In the genomic region with DNA sequence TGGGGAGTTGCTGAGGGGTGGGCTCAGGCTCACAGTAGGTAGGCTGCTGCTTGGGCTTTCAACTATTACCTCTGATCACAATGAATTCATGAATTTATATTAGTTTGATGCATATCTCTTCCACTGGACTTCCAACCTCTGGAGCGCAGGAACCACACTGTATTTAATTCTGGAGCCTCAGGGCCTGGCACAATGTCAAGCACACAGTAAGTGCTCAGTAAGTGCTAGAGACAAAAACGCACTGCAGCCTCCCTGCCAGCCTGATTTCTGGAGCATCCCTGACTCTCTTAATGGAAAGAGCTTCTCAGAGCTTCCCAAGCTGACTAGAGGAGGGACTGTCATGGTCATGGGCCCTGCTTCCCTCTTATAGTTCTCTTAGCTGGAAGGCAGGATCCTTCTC, we compare ENCODE assay signal across 1 cellular context.
TF ChIP-seq lines count a peak whose summit lies in the region.

No MANE protein-coding gene starts in this region.

TF ChIP-seq in GM23338, 12 proteins besides CTCF, POLR2A, EP300 and RAD21:
- TF ChIP-seq, protein P1, sequence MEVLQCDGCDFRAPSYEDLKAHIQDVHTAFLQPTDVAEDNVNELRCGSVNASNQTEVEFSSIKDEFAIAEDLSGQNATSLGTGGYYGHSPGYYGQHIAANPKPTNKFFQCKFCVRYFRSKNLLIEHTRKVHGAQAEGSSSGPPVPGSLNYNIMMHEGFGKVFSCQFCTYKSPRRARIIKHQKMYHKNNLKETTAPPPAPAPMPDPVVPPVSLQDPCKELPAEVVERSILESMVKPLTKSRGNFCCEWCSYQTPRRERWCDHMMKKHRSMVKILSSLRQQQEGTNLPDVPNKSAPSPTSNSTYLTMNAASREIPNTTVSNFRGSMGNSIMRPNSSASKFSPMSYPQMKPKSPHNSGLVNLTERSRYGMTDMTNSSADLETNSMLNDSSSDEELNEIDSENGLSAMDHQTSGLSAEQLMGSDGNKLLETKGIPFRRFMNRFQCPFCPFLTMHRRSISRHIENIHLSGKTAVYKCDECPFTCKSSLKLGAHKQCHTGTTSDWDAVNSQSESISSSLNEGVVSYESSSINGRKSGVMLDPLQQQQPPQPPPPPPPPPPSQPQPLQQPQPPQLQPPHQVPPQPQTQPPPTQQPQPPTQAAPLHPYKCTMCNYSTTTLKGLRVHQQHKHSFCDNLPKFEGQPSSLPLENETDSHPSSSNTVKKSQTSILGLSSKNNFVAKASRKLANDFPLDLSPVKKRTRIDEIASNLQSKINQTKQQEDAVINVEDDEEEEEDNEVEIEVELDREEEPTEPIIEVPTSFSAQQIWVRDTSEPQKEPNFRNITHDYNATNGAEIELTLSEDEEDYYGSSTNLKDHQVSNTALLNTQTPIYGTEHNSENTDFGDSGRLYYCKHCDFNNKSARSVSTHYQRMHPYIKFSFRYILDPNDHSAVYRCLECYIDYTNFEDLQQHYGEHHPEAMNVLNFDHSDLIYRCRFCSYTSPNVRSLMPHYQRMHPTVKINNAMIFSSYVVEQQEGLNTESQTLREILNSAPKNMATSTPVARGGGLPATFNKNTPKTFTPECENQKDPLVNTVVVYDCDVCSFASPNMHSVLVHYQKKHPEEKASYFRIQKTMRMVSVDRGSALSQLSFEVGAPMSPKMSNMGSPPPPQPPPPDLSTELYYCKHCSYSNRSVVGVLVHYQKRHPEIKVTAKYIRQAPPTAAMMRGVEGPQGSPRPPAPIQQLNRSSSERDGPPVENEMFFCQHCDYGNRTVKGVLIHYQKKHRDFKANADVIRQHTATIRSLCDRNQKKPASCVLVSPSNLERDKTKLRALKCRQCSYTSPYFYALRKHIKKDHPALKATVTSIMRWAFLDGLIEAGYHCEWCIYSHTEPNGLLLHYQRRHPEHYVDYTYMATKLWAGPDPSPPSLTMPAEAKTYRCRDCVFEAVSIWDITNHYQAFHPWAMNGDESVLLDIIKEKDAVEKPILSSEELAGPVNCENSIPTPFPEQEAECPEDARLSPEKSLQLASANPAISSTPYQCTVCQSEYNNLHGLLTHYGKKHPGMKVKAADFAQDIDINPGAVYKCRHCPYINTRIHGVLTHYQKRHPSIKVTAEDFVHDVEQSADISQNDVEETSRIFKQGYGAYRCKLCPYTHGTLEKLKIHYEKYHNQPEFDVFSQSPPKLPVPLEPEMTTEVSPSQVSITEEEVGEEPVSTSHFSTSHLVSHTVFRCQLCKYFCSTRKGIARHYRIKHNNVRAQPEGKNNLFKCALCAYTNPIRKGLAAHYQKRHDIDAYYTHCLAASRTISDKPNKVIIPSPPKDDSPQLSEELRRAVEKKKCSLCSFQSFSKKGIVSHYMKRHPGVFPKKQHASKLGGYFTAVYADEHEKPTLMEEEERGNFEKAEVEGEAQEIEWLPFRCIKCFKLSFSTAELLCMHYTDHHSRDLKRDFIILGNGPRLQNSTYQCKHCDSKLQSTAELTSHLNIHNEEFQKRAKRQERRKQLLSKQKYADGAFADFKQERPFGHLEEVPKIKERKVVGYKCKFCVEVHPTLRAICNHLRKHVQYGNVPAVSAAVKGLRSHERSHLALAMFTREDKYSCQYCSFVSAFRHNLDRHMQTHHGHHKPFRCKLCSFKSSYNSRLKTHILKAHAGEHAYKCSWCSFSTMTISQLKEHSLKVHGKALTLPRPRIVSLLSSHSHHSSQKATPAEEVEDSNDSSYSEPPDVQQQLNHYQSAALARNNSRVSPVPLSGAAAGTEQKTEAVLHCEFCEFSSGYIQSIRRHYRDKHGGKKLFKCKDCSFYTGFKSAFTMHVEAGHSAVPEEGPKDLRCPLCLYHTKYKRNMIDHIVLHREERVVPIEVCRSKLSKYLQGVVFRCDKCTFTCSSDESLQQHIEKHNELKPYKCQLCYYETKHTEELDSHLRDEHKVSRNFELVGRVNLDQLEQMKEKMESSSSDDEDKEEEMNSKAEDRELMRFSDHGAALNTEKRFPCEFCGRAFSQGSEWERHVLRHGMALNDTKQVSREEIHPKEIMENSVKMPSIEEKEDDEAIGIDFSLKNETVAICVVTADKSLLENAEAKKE (CRISPR knock-in tag; IDR thresholded peaks at IDR 0.05) = no peak
- no peak for TF ChIP-seq ZNF331 (CRISPR knock-in tag; IDR thresholded peaks at IDR 0.05; ENCODE audit: low read depth)
- TF ChIP-seq EZH2phosphoT487 (IDR thresholded peaks at IDR 0.05; ENCODE audit: unreplicated experiment) = no peak
- TF ChIP-seq NANOG (IDR thresholded peaks at IDR 0.05; ENCODE audit: borderline replicate concordance) = no peak
- TF ChIP-seq, protein P2, sequence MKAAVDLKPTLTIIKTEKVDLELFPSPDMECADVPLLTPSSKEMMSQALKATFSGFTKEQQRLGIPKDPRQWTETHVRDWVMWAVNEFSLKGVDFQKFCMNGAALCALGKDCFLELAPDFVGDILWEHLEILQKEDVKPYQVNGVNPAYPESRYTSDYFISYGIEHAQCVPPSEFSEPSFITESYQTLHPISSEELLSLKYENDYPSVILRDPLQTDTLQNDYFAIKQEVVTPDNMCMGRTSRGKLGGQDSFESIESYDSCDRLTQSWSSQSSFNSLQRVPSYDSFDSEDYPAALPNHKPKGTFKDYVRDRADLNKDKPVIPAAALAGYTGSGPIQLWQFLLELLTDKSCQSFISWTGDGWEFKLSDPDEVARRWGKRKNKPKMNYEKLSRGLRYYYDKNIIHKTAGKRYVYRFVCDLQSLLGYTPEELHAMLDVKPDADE (IDR thresholded peaks at IDR 0.05) = no peak
- no peak for TF ChIP-seq EZH2 (IDR thresholded peaks at IDR 0.05; ENCODE audit: low read depth, unreplicated experiment)
- TF ChIP-seq, protein P3, sequence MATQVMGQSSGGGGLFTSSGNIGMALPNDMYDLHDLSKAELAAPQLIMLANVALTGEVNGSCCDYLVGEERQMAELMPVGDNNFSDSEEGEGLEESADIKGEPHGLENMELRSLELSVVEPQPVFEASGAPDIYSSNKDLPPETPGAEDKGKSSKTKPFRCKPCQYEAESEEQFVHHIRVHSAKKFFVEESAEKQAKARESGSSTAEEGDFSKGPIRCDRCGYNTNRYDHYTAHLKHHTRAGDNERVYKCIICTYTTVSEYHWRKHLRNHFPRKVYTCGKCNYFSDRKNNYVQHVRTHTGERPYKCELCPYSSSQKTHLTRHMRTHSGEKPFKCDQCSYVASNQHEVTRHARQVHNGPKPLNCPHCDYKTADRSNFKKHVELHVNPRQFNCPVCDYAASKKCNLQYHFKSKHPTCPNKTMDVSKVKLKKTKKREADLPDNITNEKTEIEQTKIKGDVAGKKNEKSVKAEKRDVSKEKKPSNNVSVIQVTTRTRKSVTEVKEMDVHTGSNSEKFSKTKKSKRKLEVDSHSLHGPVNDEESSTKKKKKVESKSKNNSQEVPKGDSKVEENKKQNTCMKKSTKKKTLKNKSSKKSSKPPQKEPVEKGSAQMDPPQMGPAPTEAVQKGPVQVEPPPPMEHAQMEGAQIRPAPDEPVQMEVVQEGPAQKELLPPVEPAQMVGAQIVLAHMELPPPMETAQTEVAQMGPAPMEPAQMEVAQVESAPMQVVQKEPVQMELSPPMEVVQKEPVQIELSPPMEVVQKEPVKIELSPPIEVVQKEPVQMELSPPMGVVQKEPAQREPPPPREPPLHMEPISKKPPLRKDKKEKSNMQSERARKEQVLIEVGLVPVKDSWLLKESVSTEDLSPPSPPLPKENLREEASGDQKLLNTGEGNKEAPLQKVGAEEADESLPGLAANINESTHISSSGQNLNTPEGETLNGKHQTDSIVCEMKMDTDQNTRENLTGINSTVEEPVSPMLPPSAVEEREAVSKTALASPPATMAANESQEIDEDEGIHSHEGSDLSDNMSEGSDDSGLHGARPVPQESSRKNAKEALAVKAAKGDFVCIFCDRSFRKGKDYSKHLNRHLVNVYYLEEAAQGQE (IDR thresholded peaks at IDR 0.05; ENCODE audit: unreplicated experiment) = no peak
- TF ChIP-seq JUNB (IDR thresholded peaks at IDR 0.05; ENCODE audit: unreplicated experiment) = no peak
- no peak for TF ChIP-seq ZNF114 (CRISPR knock-in tag; IDR thresholded peaks at IDR 0.05)
